ENCODE assay signal across 25 cellular contexts in the genomic region with DNA sequence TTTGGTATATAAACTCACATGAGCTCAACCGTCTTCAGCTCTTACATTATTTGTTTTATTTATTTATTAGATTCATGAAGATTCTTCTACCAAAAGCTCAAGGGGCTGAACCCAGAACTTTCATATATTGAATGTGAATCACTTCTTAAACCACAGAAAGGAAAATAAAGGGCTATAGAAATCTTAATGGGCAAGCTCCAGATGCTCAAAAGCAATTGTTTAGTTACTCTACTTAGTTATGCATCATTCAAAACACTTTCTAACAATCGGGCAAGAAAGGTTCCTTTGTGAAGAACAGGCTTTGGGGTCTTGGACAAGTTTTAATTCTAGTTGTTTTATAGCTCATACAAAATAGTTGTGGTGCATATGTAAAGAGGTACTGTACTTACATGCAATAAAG.
DNase-seq lines count a peak whose midpoint lies in the region; ATAC-seq and TF ChIP-seq lines count a peak whose summit lies in the region.
"Had no signal": no experiment of that assay in that cellular context is flagged by ENCODE, and none has a peak within 500 bp of the region (broad histone marks: within the 10 kb centered on the region; RNA-seq: fewer than 3 reads in every experiment).

No MANE protein-coding gene starts in this region.

- peaks cover 9% of the 10 kb centered on the region for H3K36me3 Mint-ChIP-seq in T-cell
- H3K36me3 Mint-ChIP-seq: CD14-positive monocyte; stimulated activated memory B cell treated with anti-CD40 and anti-IgM and Interleukin-4, amounts not matched to agents 10 μg/mL and 1 μg/mL and 100 μg/mL, for 72 hours; type B pancreatic cell had no signal

- ATAC-seq in HG02973 (IDR thresholded peaks at IDR 0.05; ENCODE audit: unreplicated experiment), result no peak
- ATAC-seq in T-cell (replicated peaks in 1 of 4), result no peak
- ATAC-seq: GM12878; right lobe of liver; stimulated activated memory B cell treated with anti-CD40 and anti-IgM and Interleukin-4, amounts not matched to agents 10 μg/mL and 1 μg/mL and 100 μg/mL, for 72 hours had no signal

- H3K4me3 Mint-ChIP-seq in T-cell, result no peak overlapping the region
- H3K4me3 Mint-ChIP-seq: activated naive CD4-positive, alpha-beta T cell treated with anti-CD3 and anti-CD28 coated beads, Interleukin-2, amount 50 U/mL, for 24 hours; CD14-positive monocyte; central memory CD8-positive, alpha-beta T cell; IgD-negative memory B cell; stimulated activated memory B cell treated with anti-CD40 and anti-IgM and Interleukin-4, amounts not matched to agents 10 μg/mL and 1 μg/mL and 100 μg/mL, for 72 hours; type B pancreatic cell had no signal

- H3K27ac Mint-ChIP-seq in T-cell, result no peak overlapping the region
- H3K27ac Mint-ChIP-seq: activated naive CD4-positive, alpha-beta T cell treated with anti-CD3 and anti-CD28 coated beads, Interleukin-2, amount 50 U/mL, for 24 hours; activated T-helper 2 cell treated with anti-CD3 and anti-CD28 coated beads, Interferon-gamma antibody, Interleukin-2, Interleukin-4, amounts not matched to agents 10 μg/mL and 5 μg/mL and 100 μg/mL, durations not matched to agents 14 hours and 24 hours and 36 hours; CD14-positive monocyte; IgD-negative memory B cell; stimulated activated memory B cell treated with anti-CD40 and anti-IgM and Interleukin-4, amounts not matched to agents 10 μg/mL and 1 μg/mL and 100 μg/mL, for 72 hours; type B pancreatic cell had no signal

- DNase-seq in EL, result peak; percentile 18
- DNase-seq in LHCN-M2 (ENCODE audit: low read depth), result peak; percentile 85
- DNase-seq in choroid plexus epithelial cell (ENCODE audit: low read depth), result peak; percentile 22
- peak; percentile 68 for DNase-seq in renal cortical epithelial cell (ENCODE audit: low read depth)
- DNase-seq in D341Med (ENCODE audit: low spot score), result no peak
- DNase-seq in T-cell, result no peak
- DNase-seq: activated CD4-positive, alpha-beta T cell treated with anti-CD3 and anti-CD28 coated beads, Interleukin-2, amount 50 U/mL, for 1 hour; NCI-H1092; NCI-H187; NCI-H226; NCI-H69; right lobe of liver; Right ventricle myocardium superior; stimulated activated CD4-positive, alpha-beta T cell treated with anti-CD3 and anti-CD28 coated beads, Interleukin-4, amount 100 ng/mL, for 4 hours; substantia nigra; T1000 had no signal

- POLR2A ChIA-PET in T-cell (lab: Charles Lee), result no interaction called here

- no peaks in the 10 kb centered on the region for H3K9me3 Mint-ChIP-seq in T-cell
- H3K9me3 Mint-ChIP-seq: activated naive CD4-positive, alpha-beta T cell treated with anti-CD3 and anti-CD28 coated beads, Interleukin-2, amount 50 U/mL, for 24 hours; activated T-helper 2 cell treated with anti-CD3 and anti-CD28 coated beads, Interferon-gamma antibody, Interleukin-2, Interleukin-4, amounts not matched to agents 10 μg/mL and 5 μg/mL and 100 μg/mL, durations not matched to agents 14 hours and 24 hours and 36 hours; CD14-positive monocyte; central memory CD8-positive, alpha-beta T cell; stimulated activated memory B cell treated with anti-CD40 and anti-IgM and Interleukin-4, amounts not matched to agents 10 μg/mL and 1 μg/mL and 100 μg/mL, for 72 hours; type B pancreatic cell had no signal

- no peak for TF ChIP-seq CTCF in choroid plexus epithelial cell (conservative IDR thresholded peaks at IDR 0.05; ENCODE audit: low read depth, low read length)

- H3K27me3 Mint-ChIP-seq in T-cell, result no peaks in the 10 kb centered on the region
- H3K27me3 Mint-ChIP-seq: activated naive CD4-positive, alpha-beta T cell treated with anti-CD3 and anti-CD28 coated beads, Interleukin-2, amount 50 U/mL, for 24 hours; central memory CD8-positive, alpha-beta T cell; IgD-negative memory B cell; stimulated activated memory B cell treated with anti-CD40 and anti-IgM and Interleukin-4, amounts not matched to agents 10 μg/mL and 1 μg/mL and 100 μg/mL, for 72 hours; type B pancreatic cell had no signal

- H3K4me1 Mint-ChIP-seq in T-cell, result peaks cover 0 to 5% (median 4%) of the 10 kb centered on the region in 3 donors
- H3K4me1 Mint-ChIP-seq: CD14-positive monocyte; central memory CD8-positive, alpha-beta T cell; stimulated activated memory B cell treated with anti-CD40 and anti-IgM and Interleukin-4, amounts not matched to agents 10 μg/mL and 1 μg/mL and 100 μg/mL, for 72 hours had no signal

- no peak overlapping the region for H3K4me3 ChIP-seq in choroid plexus epithelial cell (ENCODE audit: low read depth, low read length)
- H3K4me3 ChIP-seq: GM12878, right lobe of liver had no signal

- CTCF ChIA-PET in T-cell (lab: Charles Lee), result interaction anchor here in 1 of 2 donors (0.6 kb wide), 2 partner anchors 338 to 1097 kb away, joined by 3 to 6 read pairs; no protein-coding TSS in a partner anchor

Comparison
In these comparisons a context has a peak if more than half of its experiments do, and no peak if none do; other contexts are left out.
1. DNase-seq: peak in EL (single experiment), LHCN-M2 (single experiment), choroid plexus epithelial cell (single experiment) and renal cortical epithelial cell (single experiment); none in D341Med (single experiment) and T-cell (0 of 34).